Comparison of ENCODE assay signal across 8 cellular contexts in the genomic region with DNA sequence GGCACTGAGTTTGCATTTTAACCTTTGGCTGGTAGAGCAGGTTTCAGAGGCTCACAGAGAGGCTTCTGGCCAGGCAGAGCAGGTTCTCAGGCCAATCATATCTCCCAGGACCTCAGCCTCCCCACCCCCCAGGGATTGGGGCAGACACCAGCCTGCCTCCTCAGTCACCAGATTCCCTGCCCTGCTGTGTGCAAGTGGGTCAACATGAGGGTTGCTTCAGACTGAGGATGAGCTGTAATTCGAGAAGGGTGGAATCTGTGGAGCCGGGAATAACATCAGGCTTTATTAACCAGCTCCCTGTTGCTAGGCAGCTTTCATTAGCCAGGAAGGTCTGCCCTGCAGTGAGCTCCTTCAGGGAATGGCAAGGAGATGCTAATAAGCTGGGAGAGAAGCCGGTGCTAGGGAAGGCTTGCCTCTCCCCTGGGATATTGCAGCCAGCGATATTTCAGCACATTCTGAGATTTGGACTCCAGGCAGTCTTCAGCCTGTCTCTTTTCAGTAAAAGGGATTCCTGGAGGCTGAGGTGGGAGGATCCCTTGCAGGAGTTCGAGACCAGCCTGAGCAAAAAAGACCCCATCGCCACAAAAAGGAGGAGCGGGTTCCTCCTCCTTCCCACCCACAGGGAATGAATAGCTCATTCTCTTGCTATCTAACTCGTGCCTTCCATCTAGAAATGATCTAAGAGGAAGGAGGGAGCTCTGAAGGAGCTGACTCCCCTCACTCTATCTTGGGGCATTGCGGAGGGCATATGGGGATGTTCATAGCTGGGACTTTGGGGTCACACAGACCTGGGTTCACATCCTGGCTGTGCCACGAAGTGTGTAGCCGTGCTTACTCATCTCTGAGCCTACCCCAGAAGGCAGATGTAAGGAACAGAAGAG. TPM values are rescaled to one million over a fixed set of nuclear protein-coding genes. Genes with fewer than 3 reads are reported as not detected.
DNase-seq lines count a peak whose midpoint lies in the region; ATAC-seq, FAIRE-seq and TF ChIP-seq lines count a peak whose summit lies in the region.

No MANE protein-coding gene starts in this region.

- no peak overlapping the region for H3K4me2 ChIP-seq in mammary epithelial cell (ENCODE audit: insufficient read depth, low read depth, low read length)

- CTCF ChIA-PET in mammary epithelial cell (lab: Charles Lee; ENCODE audit: low non-redundant PET): no interaction called here

- H2AFZ ChIP-seq in mammary epithelial cell (ENCODE audit: low read depth, low read length): no peak overlapping the region

- peak; percentile 94 for FAIRE-seq in D721Med (lab: Jason Lieb, UNC)

- H3K9me3 ChIP-seq in mammary epithelial cell (replicated peaks; ENCODE audit: insufficient read depth, low read length): no peaks in the 10 kb centered on the region

- TF ChIP-seq CTCF in D721Med (IDR thresholded peaks at IDR 0.05; ENCODE audit: insufficient read depth, missing control alignments) (no peak), mammary epithelial cell (conservative IDR thresholded peaks at IDR 0.05 in 1 of 2, IDR thresholded peaks at IDR 0.05 in 1 of 2; ENCODE audit: extremely low read depth in 1 of 2, insufficient read depth in 1 of 2, low read depth in 1 of 2, low read length in 2 of 2) (no peak)

- H3K27me3 ChIP-seq in mammary epithelial cell (ENCODE audit: insufficient read depth, low read length) (no peaks in the 10 kb centered on the region), layer of hippocampus (ENCODE audit: control insufficient read depth, insufficient read depth, low read length) (no peaks in the 10 kb centered on the region)

- intact Hi-C loops in mammary epithelial cell (cut with micrococcal nuclease): no loop called here

- dilution Hi-C loops in mammary epithelial cell (cut with HindIII; ENCODE audit: low sequenced_read_pairs): loop anchor here (10.0 kb wide), 1 partner anchor 283 kb away; no protein-coding TSS in a partner anchor

- no peak overlapping the region for H3K4me3 ChIP-seq in mammary epithelial cell (replicated peaks in 1 of 3; ENCODE audit: insufficient read depth in 1 of 3, low read depth in 2 of 3, low read length in 3 of 3)

- H3K79me2 ChIP-seq in mammary epithelial cell (ENCODE audit: insufficient read depth, low read length): no peaks in the 10 kb centered on the region

- no TSS peak for BruUV-seq in mammary epithelial cell (replicated peaks; lab: Mats Ljungman, UMichigan)

- DNase-seq in D721Med (ENCODE audit: insufficient read length, low spot score): peak; percentile 80
- DNase-seq in NCI-H1930 (lab: John Stamatoyannopoulos, UW): peak; percentile 40 to 47
- DNase-seq in mammary epithelial cell: peak; percentile 42
- no peak for DNase-seq in central memory CD4-positive, alpha-beta T cell
- DNase-seq in stimulated activated CD4-positive, alpha-beta T cell treated with anti-CD3 and anti-CD28 coated beads, Interleukin-2, amount 100 ng/mL, for 48 hours: no peak

- H3K9ac ChIP-seq in mammary epithelial cell (ENCODE audit: insufficient read depth, low read length): no peak overlapping the region

- peaks cover 5% of the 10 kb centered on the region for H3K4me1 ChIP-seq in mammary epithelial cell (ENCODE audit: insufficient read depth, low read length)

- WGBS in mammary epithelial cell (ENCODE audit: low coverage, missing lambda C conversion rate): 71% methylated on average over 10 of the region's 11 CpGs

- ATAC-seq in GM18907 (IDR thresholded peaks at IDR 0.05; ENCODE audit: unreplicated experiment) (no peak), GM18502 (IDR thresholded peaks at IDR 0.05; ENCODE audit: poor library complexity, unreplicated experiment) (no peak)

- no peaks in the 10 kb centered on the region for H4K20me1 ChIP-seq in mammary epithelial cell (ENCODE audit: insufficient read depth, low read length)

- H3K27ac ChIP-seq in mammary epithelial cell (ENCODE audit: insufficient read depth, low read depth, low read length): no peak overlapping the region
- peak overlapping the region; percentile 56 for H3K27ac ChIP-seq in layer of hippocampus (ENCODE audit: low read depth, low read length)

- in situ Hi-C loops in mammary epithelial cell (cut with MboI; ENCODE audit: low sequenced_read_pairs in 2 of 2): no loop called here

- H3K36me3 ChIP-seq in mammary epithelial cell (ENCODE audit: insufficient read depth, low read length): no peaks in the 10 kb centered on the region

RNA-seq across cellular contexts. Expression of gene SGSM2, which starts 10.7 kb away (rescaled TPM):
- total RNA-seq in mammary epithelial cell: 10 to 100 TPM; 28.2 to 32.5 TPM
- polyA plus RNA-seq in mammary epithelial cell: 24.4 TPM
- 30.1 TPM for polyA minus RNA-seq in mammary epithelial cell

RNA-seq across cellular contexts. Expression of gene TSR1, which starts 11.8 kb away (rescaled TPM):
- total RNA-seq in mammary epithelial cell: 10 to 100 TPM; 51.0 to 51.5 TPM
- 15.9 TPM for polyA plus RNA-seq in mammary epithelial cell
- polyA minus RNA-seq in mammary epithelial cell: 23.9 TPM

RNA-seq across cellular contexts. Expression of gene SRR, which starts 44.3 kb away (rescaled TPM):
- 10 to 100 TPM in 1 of 2 donors, 1 to 10 TPM in 1; 9.8 to 18.5 TPM for total RNA-seq in mammary epithelial cell
- polyA plus RNA-seq in mammary epithelial cell: 23.6 TPM
- 60.3 TPM for polyA minus RNA-seq in mammary epithelial cell

RNA-seq across cellular contexts. Expression of gene SMG6, which starts 44.5 kb away (rescaled TPM):
- total RNA-seq in mammary epithelial cell: 10 to 100 TPM; 22.8 to 27.7 TPM
- polyA plus RNA-seq in mammary epithelial cell: 6.1 TPM
- polyA minus RNA-seq in mammary epithelial cell: 129 TPM

RNA-seq across cellular contexts. Expression of gene MNT, which starts 52.8 kb away (rescaled TPM):
- total RNA-seq in mammary epithelial cell: 10 to 100 TPM in 1 of 2 donors, 1 to 10 TPM in 1; 5.5 to 32.3 TPM
- polyA plus RNA-seq in mammary epithelial cell: 4.1 TPM
- polyA minus RNA-seq in mammary epithelial cell: 7.8 TPM

Comparison
In these comparisons a context has a peak if more than half of its experiments do, and no peak if none do; other contexts are left out.
1. DNase-seq: peak in D721Med (single experiment), NCI-H1930 (2 of 2) and mammary epithelial cell (single experiment); none in central memory CD4-positive, alpha-beta T cell (single experiment) and stimulated activated CD4-positive, alpha-beta T cell treated with anti-CD3 and anti-CD28 coated beads, Interleukin-2, amount 100 ng/mL, for 48 hours (0 of 2).